In genomic region chr19:4067396-4068057, GRCh38 we compare ENCODE assay signal across 7 cellular contexts. TPM values are rescaled to one million over a fixed set of nuclear protein-coding genes. Genes with fewer than 3 reads are reported as not detected.
A peak's percentile ranks its signal among the peaks of the same experiment; 100 is the strongest.
DNase-seq lines count a peak whose midpoint lies in the region; ATAC-seq and TF ChIP-seq lines count a peak whose summit lies in the region.

No MANE protein-coding gene starts in this region.

- peak; percentile 3 for ATAC-seq in effector memory CD8-positive, alpha-beta T cell (replicated peaks)
- no peak for ATAC-seq in GM21526 (IDR thresholded peaks at IDR 0.05; ENCODE audit: low FRiP score, unreplicated experiment)

- H3K27me3 Mint-ChIP-seq in effector memory CD8-positive, alpha-beta T cell = no peaks in the 10 kb centered on the region

- H3K4me1 ChIP-seq in muscle layer of colon (ENCODE audit: insufficient read depth, low read length) = peaks cover 20% of the 10 kb centered on the region

- no peaks in the 10 kb centered on the region for H3K27me3 ChIP-seq in muscle layer of colon (ENCODE audit: control insufficient read depth in 1 of 2, insufficient read depth in 2 of 2, low read length in 2 of 2)

- H3K4me1 Mint-ChIP-seq in effector memory CD8-positive, alpha-beta T cell (ENCODE audit: low read depth in 2 of 2) = peaks cover 24 to 25% of the 10 kb centered on the region in 2 donors

- H3K4me3 ChIP-seq in muscle layer of colon (ENCODE audit: low read depth in 1 of 2, low read length in 2 of 2) = peak overlapping the region; percentile 61 to 91

- H3K27ac Mint-ChIP-seq in effector memory CD8-positive, alpha-beta T cell = peak overlapping the region; percentile 75 to 86

- no peaks in the 10 kb centered on the region for H3K9me3 ChIP-seq in muscle layer of colon (ENCODE audit: low read length)

- no peaks in the 10 kb centered on the region for H3K36me3 ChIP-seq in muscle layer of colon (ENCODE audit: insufficient read depth, low read length)

- DNase-seq in GM20000 (ENCODE audit: low spot score) (peak; percentile 73), RPMI7951 (ENCODE audit: low read depth) (peak; percentile 26)
- no peak for DNase-seq in effector memory CD8-positive, alpha-beta T cell
- no peak for DNase-seq in stimulated activated CD4-positive, alpha-beta T cell treated with anti-CD3 and anti-CD28 coated beads, Interleukin-2, amount 100 ng/mL, for 48 hours
- no peak for DNase-seq in stimulated activated CD4-positive, alpha-beta T cell treated with anti-CD3 and anti-CD28 coated beads, Interleukin-4, amount 100 ng/mL, for 24 hours

- no peaks in the 10 kb centered on the region for H3K9me3 Mint-ChIP-seq in effector memory CD8-positive, alpha-beta T cell

- peak overlapping the region; percentile 97 for H3K27ac ChIP-seq in muscle layer of colon (ENCODE audit: low read depth, low read length)

- H3K4me3 Mint-ChIP-seq in effector memory CD8-positive, alpha-beta T cell = peak overlapping the region; percentile 79 to 81

- peaks cover 32% of the 10 kb centered on the region for H3K36me3 Mint-ChIP-seq in effector memory CD8-positive, alpha-beta T cell (ENCODE audit: insufficient read depth)

- peak overlapping the region; percentile 44 for H3K9ac ChIP-seq in muscle layer of colon (ENCODE audit: low read length)

- no peak for TF ChIP-seq CTCF in GM20000 (IDR thresholded peaks at IDR 0.05; ENCODE audit: extremely low read depth, missing control alignments)

RNA-seq across cellular contexts. Expression of gene ZBTB7A, which starts 0.8 kb away (rescaled TPM):
- total RNA-seq in RPMI7951 (2014; rRNA removed; shearing (Covaris generic)) = 4.3 and 10.2 TPM in 2 replicates

RNA-seq across cellular contexts. Expression of gene MAP2K2, which starts 56.4 kb away (rescaled TPM):
- 126 and 134 TPM in 2 replicates for total RNA-seq in RPMI7951 (2014; rRNA removed; shearing (Covaris generic))

RNA-seq across cellular contexts. Expression of gene PIAS4, which starts 60.0 kb away (rescaled TPM):
- total RNA-seq in RPMI7951 (2014; rRNA removed; shearing (Covaris generic)) = 12.5 and 15.9 TPM in 2 replicates

Comparison
In these comparisons a context has a peak if more than half of its experiments do, and no peak if none do; other contexts are left out.
1. DNase-seq: peak in GM20000 (single experiment) and RPMI7951 (single experiment); none in effector memory CD8-positive, alpha-beta T cell (0 of 3), stimulated activated CD4-positive, alpha-beta T cell treated with anti-CD3 and anti-CD28 coated beads, Interleukin-2, amount 100 ng/mL, for 48 hours (0 of 2) and stimulated activated CD4-positive, alpha-beta T cell treated with anti-CD3 and anti-CD28 coated beads, Interleukin-4, amount 100 ng/mL, for 24 hours (single experiment).